Comparison of ENCODE assay signal across 8 cellular contexts in the genomic region with DNA sequence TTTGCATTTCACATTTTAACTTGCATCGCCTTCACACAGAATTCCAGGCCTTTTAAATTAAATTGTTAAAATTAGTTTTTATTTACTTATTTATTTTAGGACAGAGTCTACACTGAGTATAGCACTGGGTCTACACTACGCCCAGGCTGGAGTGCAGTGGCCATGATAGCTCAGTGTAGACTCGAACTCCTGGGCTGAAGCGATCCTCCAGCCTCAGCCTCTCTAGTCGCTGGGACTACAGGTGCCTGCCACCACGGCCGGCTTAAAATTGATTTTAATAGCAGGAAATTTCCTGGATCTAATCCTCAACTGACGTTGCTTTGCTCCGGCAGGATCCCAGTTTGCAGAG. TPM values are rescaled to one million over a fixed set of nuclear protein-coding genes. Genes with fewer than 3 reads are reported as not detected.
DNase-seq lines count a peak whose midpoint lies in the region; TF ChIP-seq lines count a peak whose summit lies in the region.

No MANE protein-coding gene starts in this region.

- no peak overlapping the region for H3K9ac ChIP-seq in mucosa of rectum (ENCODE audit: low read depth in 1 of 2, low read length in 2 of 2)

- peak overlapping the region; percentile 94 for H3K27ac Mint-ChIP-seq in activated naive CD4-positive, alpha-beta T cell treated with anti-CD3 and anti-CD28 coated beads, Interleukin-2, amount 50 U/mL, for 24 hours
- H3K27ac Mint-ChIP-seq in chondrocyte (ENCODE audit: unreplicated experiment): peak overlapping the region; percentile 89

- H3K27me3 Mint-ChIP-seq in activated naive CD4-positive, alpha-beta T cell treated with anti-CD3 and anti-CD28 coated beads, Interleukin-2, amount 50 U/mL, for 24 hours: no peaks in the 10 kb centered on the region
- H3K27me3 Mint-ChIP-seq in chondrocyte (ENCODE audit: low read depth): no peaks in the 10 kb centered on the region

- no peak for DNase-seq in activated naive CD4-positive, alpha-beta T cell treated with Interleukin-2 at 50 U/mL for 16 hours
- DNase-seq in chondrocyte (ENCODE audit: low spot score): no peak
- no peak for DNase-seq in ecto neural progenitor cell (ENCODE audit: low spot score)
- no peak for DNase-seq in KG1 (lab: John Stamatoyannopoulos, UW)
- no peak for DNase-seq in epidermal melanocyte (ENCODE audit: insufficient read length, low spot score)
- no peak for DNase-seq in NCI-H2196 (lab: John Stamatoyannopoulos, UW; ENCODE audit: unreplicated experiment)

- peaks cover 30% of the 10 kb centered on the region for H3K36me3 Mint-ChIP-seq in activated naive CD4-positive, alpha-beta T cell treated with anti-CD3 and anti-CD28 coated beads, Interleukin-2, amount 50 U/mL, for 24 hours
- peaks cover 21% of the 10 kb centered on the region for H3K36me3 Mint-ChIP-seq in chondrocyte (ENCODE audit: low read depth)

- peaks cover 9% of the 10 kb centered on the region for H3K9me3 Mint-ChIP-seq in activated naive CD4-positive, alpha-beta T cell treated with anti-CD3 and anti-CD28 coated beads, Interleukin-2, amount 50 U/mL, for 24 hours
- peaks cover 30% of the 10 kb centered on the region for H3K9me3 Mint-ChIP-seq in chondrocyte (ENCODE audit: low read depth)

- H3K27me3 ChIP-seq in mucosa of rectum (ENCODE audit: control insufficient read depth in 2 of 2, insufficient read depth in 2 of 2, low read length in 2 of 2): no peaks in the 10 kb centered on the region

- peak overlapping the region; percentile 81 to 93 for H3K4me3 ChIP-seq in mucosa of rectum (ENCODE audit: low read length in 2 of 2)

- no peaks in the 10 kb centered on the region for H3K36me3 ChIP-seq in mucosa of rectum (ENCODE audit: control insufficient read depth in 2 of 2, insufficient read depth in 2 of 2, low read length in 2 of 2)

- H3K4me1 Mint-ChIP-seq in activated naive CD4-positive, alpha-beta T cell treated with anti-CD3 and anti-CD28 coated beads, Interleukin-2, amount 50 U/mL, for 24 hours: peaks cover 19% of the 10 kb centered on the region
- H3K4me1 Mint-ChIP-seq in chondrocyte (ENCODE audit: low read depth): peaks cover 13% of the 10 kb centered on the region

- H3K27ac ChIP-seq in mucosa of rectum (ENCODE audit: low read depth in 2 of 2, low read length in 2 of 2): peak overlapping the region; percentile 38 to 72

- peaks cover 16 to 24% of the 10 kb centered on the region in 2 donors for H3K9me3 ChIP-seq in mucosa of rectum (ENCODE audit: control insufficient read depth in 2 of 2, low read length in 2 of 2)

- peak overlapping the region; percentile 95 for H3K4me3 Mint-ChIP-seq in activated naive CD4-positive, alpha-beta T cell treated with anti-CD3 and anti-CD28 coated beads, Interleukin-2, amount 50 U/mL, for 24 hours
- H3K4me3 Mint-ChIP-seq in chondrocyte (ENCODE audit: unreplicated experiment): peak overlapping the region; percentile 91

- H3K4me1 ChIP-seq in mucosa of rectum (ENCODE audit: control insufficient read depth in 2 of 2, insufficient read depth in 2 of 2, low read length in 2 of 2): no peaks in the 10 kb centered on the region

- no peak for TF ChIP-seq CTCF in chondrocyte (IDR thresholded peaks at IDR 0.05)

RNA-seq across cellular contexts. Expression of a gene that starts 0.3 kb away (rescaled TPM):
- 3.5 to 6.2 TPM (median 4.5 TPM) in 3 replicates for total RNA-seq in chondrocyte

RNA-seq across cellular contexts. Expression of a gene that starts 34.0 kb away (rescaled TPM):
- total RNA-seq in chondrocyte: 3.2 to 5.1 TPM (median 4.8 TPM) in 3 replicates

RNA-seq across cellular contexts. Expression of a gene that starts 38.8 kb away (rescaled TPM):
- total RNA-seq in chondrocyte: 10.0 to 12.1 TPM (median 11.6 TPM) in 3 replicates
